11 cellular contexts compared by ENCODE assay signal in genomic region chr11:12053606-12054361, GRCh38. TPM values are rescaled to one million over a fixed set of nuclear protein-coding genes. Genes with fewer than 3 reads are reported as not detected.
DNase-seq lines count a peak whose midpoint lies in the region; ATAC-seq and TF ChIP-seq lines count a peak whose summit lies in the region.
"Had no signal": no experiment of that assay in that cellular context is flagged by ENCODE, and none has a peak within 500 bp of the region (broad histone marks: within the 10 kb centered on the region; RNA-seq: fewer than 3 reads in every experiment).

No MANE protein-coding gene starts in this region.

- DNase-seq in GM23248: peak; percentile 86
- DNase-seq in astrocyte of the hippocampus (ENCODE audit: low read depth, low spot score): peak; percentile 60
- DNase-seq in left ventricle myocardium inferior: no peak
- DNase-seq in skeletal muscle cell (ENCODE audit: low read depth): peak; percentile 74
- DNase-seq in stimulated activated CD4-positive, alpha-beta T cell treated with anti-CD3 and anti-CD28 coated beads, Interleukin-15, amount 100 ng/mL, for 24 hours: no peak
- DNase-seq in nephron progenitor cell: no peak
- DNase-seq in activated CD4-positive, alpha-beta T cell treated with anti-CD3 and anti-CD28 coated beads for 36 hours: no peak
- DNase-seq: activated naive CD4-positive, alpha-beta T cell treated with Interleukin-2 at 50 U/mL for 16 hours; HFFc6; MM.1S; retina had no signal

- 34 to 49% methylated on average over 3 to 4 of the region's 4 CpGs for WGBS in GM23248 (ENCODE audit: low coverage in 1 of 2, low lambda C conversion rate in 2 of 2, missing lambda C conversion rate in 2 of 2), 2 experiments

- no peak for TF ChIP-seq CTCF in left ventricle myocardium inferior (IDR thresholded peaks at IDR 0.05; ENCODE audit: borderline replicate concordance)
- TF ChIP-seq CTCF in nephron progenitor cell (IDR thresholded peaks at IDR 0.05): no peak

- H3K9me3 ChIP-seq in GM23248 (ENCODE audit: low read depth) (no peaks in the 10 kb centered on the region), left ventricle myocardium inferior (replicated peaks) (no peaks in the 10 kb centered on the region)

- POLR2A ChIA-PET in activated CD4-positive, alpha-beta T cell treated with anti-CD3 and anti-CD28 coated beads for 36 hours (lab: Charles Lee): no interaction called here

- no peak for ATAC-seq in activated CD4-positive, alpha-beta T cell treated with anti-CD3 and anti-CD28 coated beads for 36 hours

- no peaks in the 10 kb centered on the region for H4K20me1 ChIP-seq in GM23248 (ENCODE audit: insufficient read depth)

- no peak overlapping the region for H3K4me2 ChIP-seq in GM23248 (ENCODE audit: unreplicated experiment)

- CTCF ChIA-PET in activated CD4-positive, alpha-beta T cell treated with anti-CD3 and anti-CD28 coated beads for 36 hours (lab: Charles Lee): interaction anchor here (1.1 to 3.9 kb wide), 7 partner anchors 12 to 235 kb away, joined by 3 to 33 read pairs (median 12); no protein-coding TSS in a partner anchor

- H3F3A ChIP-seq in GM23248 (ENCODE audit: insufficient read depth): no peaks in the 10 kb centered on the region

- peaks cover 15% of the 10 kb centered on the region for H3K4me1 Mint-ChIP-seq in nephron progenitor cell
- H3K4me1 Mint-ChIP-seq in activated CD4-positive, alpha-beta T cell treated with anti-CD3 and anti-CD28 coated beads for 36 hours: peaks cover 3% of the 10 kb centered on the region

- peak overlapping the region; percentile 39 for H3K27ac ChIP-seq in GM23248
- H3K27ac ChIP-seq in left ventricle myocardium inferior (replicated peaks): peak overlapping the region; percentile 35

- in situ Hi-C loops in GM23248 (cut with MboI): loop anchor here (25.0 kb wide), 1 partner anchor 184 kb away; no protein-coding TSS in a partner anchor

- H3K27me3 Mint-ChIP-seq in nephron progenitor cell (ENCODE audit: low read depth, poor library complexity): peaks cover 32% of the 10 kb centered on the region
- H3K27me3 Mint-ChIP-seq in activated CD4-positive, alpha-beta T cell treated with anti-CD3 and anti-CD28 coated beads for 36 hours: no peaks in the 10 kb centered on the region

- H3K79me2 ChIP-seq in GM23248 (ENCODE audit: insufficient read depth): no peaks in the 10 kb centered on the region

- H3K4me1 ChIP-seq in GM23248 (ENCODE audit: insufficient read depth) (no peaks in the 10 kb centered on the region; the same call in 1 of the 2 replicates), left ventricle myocardium inferior (peaks cover 25% of the 10 kb centered on the region)

- intact Hi-C loops in left ventricle myocardium inferior (cut with micrococcal nuclease): no loop called here
- intact Hi-C loops in activated CD4-positive, alpha-beta T cell treated with anti-CD3 and anti-CD28 coated beads for 36 hours (cut with DNase I, micrococcal nuclease): no loop called here

- no peak overlapping the region for H3K27ac Mint-ChIP-seq in nephron progenitor cell
- H3K27ac Mint-ChIP-seq in activated CD4-positive, alpha-beta T cell treated with anti-CD3 and anti-CD28 coated beads for 36 hours: no peak overlapping the region

- H3K9ac ChIP-seq in GM23248: peak overlapping the region; percentile 27; the same call in 1 of the 2 replicates

- H3K9me2 ChIP-seq in GM23248 (ENCODE audit: insufficient read depth): no peaks in the 10 kb centered on the region

- no peaks in the 10 kb centered on the region for H3K27me3 ChIP-seq in GM23248 (replicated peaks; ENCODE audit: insufficient read depth)
- no peaks in the 10 kb centered on the region for H3K27me3 ChIP-seq in left ventricle myocardium inferior (ENCODE audit: low read depth)

- H3K4me3 Mint-ChIP-seq in nephron progenitor cell: no peak overlapping the region
- H3K4me3 Mint-ChIP-seq in activated CD4-positive, alpha-beta T cell treated with anti-CD3 and anti-CD28 coated beads for 36 hours: no peak overlapping the region
- H3K4me3 Mint-ChIP-seq: HFFc6 had no signal

- H3K36me3 ChIP-seq in GM23248 (ENCODE audit: low read depth): no peaks in the 10 kb centered on the region
- H3K36me3 ChIP-seq in left ventricle myocardium inferior: no peaks in the 10 kb centered on the region

- no peak overlapping the region for H3K4me3 ChIP-seq in GM23248
- no peak overlapping the region for H3K4me3 ChIP-seq in left ventricle myocardium inferior
- no peak overlapping the region for H3K4me3 ChIP-seq in skeletal muscle cell (ENCODE audit: low read depth, low read length)

- no peaks in the 10 kb centered on the region for H3K36me3 Mint-ChIP-seq in nephron progenitor cell (ENCODE audit: low read depth)
- no peaks in the 10 kb centered on the region for H3K36me3 Mint-ChIP-seq in activated CD4-positive, alpha-beta T cell treated with anti-CD3 and anti-CD28 coated beads for 36 hours (ENCODE audit: low read depth)

- H3K9me3 Mint-ChIP-seq in nephron progenitor cell: peaks cover 4% of the 10 kb centered on the region
- peaks cover 1% of the 10 kb centered on the region for H3K9me3 Mint-ChIP-seq in activated CD4-positive, alpha-beta T cell treated with anti-CD3 and anti-CD28 coated beads for 36 hours (ENCODE audit: low read depth)
- H3K9me3 Mint-ChIP-seq: HFFc6 had no signal

- no peak overlapping the region for H2AFZ ChIP-seq in GM23248

RNA-seq across cellular contexts. Expression of gene DKK3, which starts 45.4 kb away (rescaled TPM):
- 189 and 225 TPM in 2 replicates for total RNA-seq in GM23248 (2014; rRNA removed; shearing (Covaris generic))
- polyA plus RNA-seq in GM23248 (2016; fragmentation: Nextera tagmentation; extraction: Ambion mirVana): 237 and 239 TPM in 2 replicates
- total RNA-seq in left ventricle myocardium inferior: 769 TPM
- not detected for total RNA-seq in activated CD4-positive, alpha-beta T cell treated with anti-CD3 and anti-CD28 coated beads for 36 hours

RNA-seq across cellular contexts. Expression of gene MICAL2, which starts 56.6 kb away (rescaled TPM):
- 158 and 182 TPM in 2 replicates for total RNA-seq in GM23248 (2014; rRNA removed; shearing (Covaris generic))
- 81.6 and 83.3 TPM in 2 replicates for polyA plus RNA-seq in GM23248 (2016; fragmentation: Nextera tagmentation; extraction: Ambion mirVana)
- total RNA-seq in left ventricle myocardium inferior: 85.0 TPM
- total RNA-seq in activated CD4-positive, alpha-beta T cell treated with anti-CD3 and anti-CD28 coated beads for 36 hours: 100 to 1,000 TPM; 186 to 207 TPM

Comparison
In these comparisons a context has a peak if more than half of its experiments do, and no peak if none do; other contexts are left out.
1. DNase-seq: peak in GM23248 (single experiment), astrocyte of the hippocampus (single experiment) and skeletal muscle cell (single experiment); none in left ventricle myocardium inferior (single experiment), stimulated activated CD4-positive, alpha-beta T cell treated with anti-CD3 and anti-CD28 coated beads, Interleukin-15, amount 100 ng/mL, for 24 hours (single experiment), nephron progenitor cell (single experiment) and activated CD4-positive, alpha-beta T cell treated with anti-CD3 and anti-CD28 coated beads for 36 hours (single experiment).
2. RNA of gene DKK3, which starts 45.4 kb away (total RNA-seq): 769 TPM in left ventricle myocardium inferior (single experiment) and 189 to 225 TPM in GM23248; not detected in activated CD4-positive, alpha-beta T cell treated with anti-CD3 and anti-CD28 coated beads for 36 hours; every median in the first group is over 100 times any median in the second.